Comparison of ENCODE assay signal across 8 cellular contexts in genomic region chr14:95533822-95534221, GRCh38. TPM values are rescaled to one million over a fixed set of nuclear protein-coding genes. Genes with fewer than 3 reads are reported as not detected.
DNase-seq lines count a peak whose midpoint lies in the region; TF ChIP-seq lines count a peak whose summit lies in the region.

No MANE protein-coding gene starts in this region.

- no peaks in the 10 kb centered on the region for H3K9me3 ChIP-seq in prostate gland

- WGBS in prostate gland: 2% methylated on average over 18 of the region's 18 CpGs

- peaks cover 11% of the 10 kb centered on the region for H3K4me1 ChIP-seq in prostate gland (replicated peaks)

- TF ChIP-seq CTCF in prostate gland (IDR thresholded peaks at IDR 0.05): no peak

- H3K27ac ChIP-seq in prostate gland: peak overlapping the region; percentile 79 to 82

- H3K4me3 ChIP-seq in GM08714 (ENCODE audit: low read length): peak overlapping the region; percentile 95
- H3K4me3 ChIP-seq in prostate gland: peak overlapping the region; percentile 90 to 93

- intact Hi-C loops in prostate gland (cut with DNase I): loop anchor here (10.0 kb wide), 1 partner anchor 831 kb away; the partner anchor contains the start of genes ATG2B and GSKIP

- peak; percentile 35 for DNase-seq in RPMI8226
- peak; percentile 63 to 73 for DNase-seq in erythroblast (lab: John Stamatoyannopoulos, UW)
- no peak for DNase-seq in prostate gland (ENCODE audit: low spot score)
- DNase-seq in NCI-H1092 treated with DMSO at 0.1 percent for 48 hours (lab: John Stamatoyannopoulos, UW): no peak
- no peak for DNase-seq in HuH-7 (ENCODE audit: low spot score)
- DNase-seq in NCI-H1417 treated with DMSO at 0.1 percent for 48 hours (lab: John Stamatoyannopoulos, UW): no peak
- DNase-seq in SIG-M5 treated with dmso at 0.1 percent for 504 hours (lab: John Stamatoyannopoulos, UW; ENCODE audit: unreplicated experiment): no peak

- H3K27me3 ChIP-seq in prostate gland (replicated peaks; ENCODE audit: insufficient read depth): no peaks in the 10 kb centered on the region

- no peaks in the 10 kb centered on the region for H3K36me3 ChIP-seq in prostate gland

- TF ChIP-seq POLR2A in erythroblast (IDR thresholded peaks at IDR 0.05; ENCODE audit: low read length) (no peak), prostate gland (IDR thresholded peaks at IDR 0.05) (no peak)

RNA-seq across cellular contexts. Expression of gene GLRX5, which starts 1.0 kb away (rescaled TPM):
- 10 to 100 TPM; 56.2 to 93.0 TPM for total RNA-seq in prostate gland

RNA-seq across cellular contexts. Expression of gene SYNE3, which starts 17.4 kb away (rescaled TPM):
- 10 to 100 TPM in 1 of 2 donors, 1 to 10 TPM in 1; 3.4 to 29.5 TPM for total RNA-seq in prostate gland

Comparison
In these comparisons a context has a peak if more than half of its experiments do, and no peak if none do; other contexts are left out.
1. DNase-seq: peak in RPMI8226 (single experiment) and erythroblast (2 of 2); none in prostate gland (single experiment), NCI-H1092 treated with DMSO at 0.1 percent for 48 hours (single experiment), HuH-7 (single experiment), NCI-H1417 treated with DMSO at 0.1 percent for 48 hours (single experiment) and SIG-M5 treated with dmso at 0.1 percent for 504 hours (single experiment).